Comparison of ENCODE assay signal across 1 cellular context in the genomic region with DNA sequence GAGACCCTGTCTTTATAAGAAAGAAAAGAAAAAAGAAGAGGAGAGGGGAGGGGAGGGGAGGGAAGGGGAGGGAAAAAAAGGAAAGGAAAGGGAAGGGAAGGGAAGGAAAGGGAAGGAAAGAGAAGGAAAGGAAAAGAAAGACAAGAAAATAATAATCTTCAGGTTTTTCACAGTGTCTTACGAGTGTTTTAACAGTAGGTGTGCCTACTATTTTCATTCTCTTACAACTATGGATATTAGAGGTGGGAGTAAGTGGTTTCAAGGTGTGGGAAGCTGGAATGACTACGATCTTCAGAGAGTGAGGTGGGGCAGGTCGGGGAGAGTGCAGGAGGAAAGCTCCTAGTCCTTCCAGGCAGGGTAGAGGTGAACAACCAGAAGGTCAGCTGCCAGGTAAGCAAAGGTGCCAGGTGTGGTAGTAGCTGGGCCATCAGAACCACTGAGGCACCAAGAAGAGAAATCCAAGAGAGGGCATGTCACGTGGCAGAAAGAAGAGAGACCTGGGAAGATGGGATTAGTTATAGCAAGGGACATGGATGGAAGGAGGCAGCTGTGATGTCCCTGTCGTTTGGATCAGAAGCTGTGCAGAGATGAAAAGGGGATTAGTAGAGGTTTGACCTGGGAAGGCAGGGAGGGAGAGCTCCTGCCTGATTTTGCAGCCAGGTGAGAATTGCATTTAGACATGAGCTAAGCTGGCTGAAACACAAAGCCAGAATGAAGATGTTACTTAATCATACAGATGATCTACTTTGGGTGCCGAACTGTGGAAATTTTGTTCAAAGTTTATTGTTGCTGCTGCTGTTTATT.
TF ChIP-seq lines count a peak whose summit lies in the region.

No MANE protein-coding gene starts in this region.

TF ChIP-seq in HepG2, 621 proteins besides CTCF, POLR2A, EP300 and RAD21 (continued from another document):
- TF ChIP-seq, protein P1, sequence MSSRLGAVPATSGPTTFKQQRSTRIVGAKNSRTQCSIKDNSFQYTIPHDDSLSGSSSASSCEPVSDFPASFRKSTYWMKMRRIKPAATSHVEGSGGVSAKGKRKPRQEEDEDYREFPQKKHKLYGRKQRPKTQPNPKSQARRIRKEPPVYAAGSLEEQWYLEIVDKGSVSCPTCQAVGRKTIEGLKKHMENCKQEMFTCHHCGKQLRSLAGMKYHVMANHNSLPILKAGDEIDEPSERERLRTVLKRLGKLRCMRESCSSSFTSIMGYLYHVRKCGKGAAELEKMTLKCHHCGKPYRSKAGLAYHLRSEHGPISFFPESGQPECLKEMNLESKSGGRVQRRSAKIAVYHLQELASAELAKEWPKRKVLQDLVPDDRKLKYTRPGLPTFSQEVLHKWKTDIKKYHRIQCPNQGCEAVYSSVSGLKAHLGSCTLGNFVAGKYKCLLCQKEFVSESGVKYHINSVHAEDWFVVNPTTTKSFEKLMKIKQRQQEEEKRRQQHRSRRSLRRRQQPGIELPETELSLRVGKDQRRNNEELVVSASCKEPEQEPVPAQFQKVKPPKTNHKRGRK (CRISPR knock-in tag; IDR thresholded peaks at IDR 0.05) = 0 out of 2 replicates have a peak, but pooled peaks have one; percentile 49
- TF ChIP-seq ZC3H4 (CRISPR knock-in tag; IDR thresholded peaks at IDR 0.05; ENCODE audit: borderline replicate concordance) (no peak), PCBP1 (IDR thresholded peaks at IDR 0.05; ENCODE audit: borderline replicate concordance, low read depth, low read length) (no peak), SMAD3 (CRISPR knock-in tag; IDR thresholded peaks at IDR 0.05) (no peak), TOE1 (CRISPR knock-in tag; IDR thresholded peaks at IDR 0.05) (no peak), MAFF (IDR thresholded peaks at IDR 0.05; ENCODE audit: low read depth, low read length) (no peak), ZBTB7B (CRISPR knock-in tag; IDR thresholded peaks at IDR 0.05) (no peak), EHMT2 (IDR thresholded peaks at IDR 0.05; ENCODE audit: borderline replicate concordance, low read depth, low read length) (no peak), SNAPC4 (CRISPR knock-in tag; IDR thresholded peaks at IDR 0.05) (no peak), HNRNPK (IDR thresholded peaks at IDR 0.05; ENCODE audit: low read depth, low read length, poor library complexity, severe bottlenecking) (peak; percentile 57), DNMT1 (CRISPR knock-in tag; IDR thresholded peaks at IDR 0.05) (no peak), SSRP1 (CRISPR knock-in tag; IDR thresholded peaks at IDR 0.05) (no peak), AKAP8 (CRISPR knock-in tag; IDR thresholded peaks at IDR 0.05) (no peak), BRD4 (CRISPR knock-in tag; IDR thresholded peaks at IDR 0.05) (no peak), ZNF136 (CRISPR knock-in tag; IDR thresholded peaks at IDR 0.05; ENCODE audit: low read depth) (no peak), ZNF646 (CRISPR knock-in tag; IDR thresholded peaks at IDR 0.05) (no peak), ZNF326 (CRISPR knock-in tag; IDR thresholded peaks at IDR 0.05; ENCODE audit: borderline replicate concordance) (no peak), TRIM24 (CRISPR knock-in tag; IDR thresholded peaks at IDR 0.05) (no peak), SOX5 (CRISPR knock-in tag; IDR thresholded peaks at IDR 0.05; ENCODE audit: borderline replicate concordance) (no peak), PHF5A (CRISPR knock-in tag; IDR thresholded peaks at IDR 0.05; ENCODE audit: low read depth, unreplicated experiment) (no peak), SRY (CRISPR knock-in tag; IDR thresholded peaks at IDR 0.05) (no peak), GATAD2A (CRISPR knock-in tag; IDR thresholded peaks at IDR 0.05) (no peak)
